In the genomic region with DNA sequence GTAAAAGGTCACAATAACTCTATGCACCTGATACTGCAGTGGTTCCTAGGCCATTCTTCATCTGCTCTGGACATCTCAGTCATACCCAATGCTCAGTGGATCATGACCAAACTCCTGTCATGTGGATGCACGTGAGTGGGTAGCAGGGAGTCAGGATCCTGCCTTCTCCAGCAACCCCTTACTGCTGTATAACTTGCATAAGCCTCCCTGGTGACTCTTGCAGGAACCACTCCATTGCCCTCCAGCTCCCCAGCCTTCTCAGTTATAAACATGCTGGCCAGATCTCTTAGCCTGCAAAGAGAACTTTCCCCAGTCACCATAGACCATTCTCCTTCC, we compare ENCODE assay signal across 19 cellular contexts.
A peak's percentile ranks its signal among the peaks of the same experiment; 100 is the strongest.
DNase-seq lines count a peak whose midpoint lies in the region; ATAC-seq lines count a peak whose summit lies in the region.
"Had no signal": no experiment of that assay in that cellular context is flagged by ENCODE, and none has a peak within 500 bp of the region (broad histone marks: within the 10 kb centered on the region; RNA-seq: fewer than 3 reads in every experiment).

No MANE protein-coding gene starts in this region.

- no peak for ATAC-seq in activated T-cell treated with anti-CD3 and anti-CD28 coated beads, Interleukin-2, amount 50 U/mL, for 72 hours (replicated peaks in 1 of 2)
- peak; percentile 42 for ATAC-seq in GM21447 (IDR thresholded peaks at IDR 0.05; ENCODE audit: unreplicated experiment)
- no peak for ATAC-seq in activated T-helper 17 cell treated with anti-CD3 and anti-CD28 coated beads, Interleukin-2, amount 50 U/mL, for 72 hours (replicated peaks)
- ATAC-seq in stimulated activated memory B cell treated with anti-CD40 and anti-IgM and Interleukin-4, amounts not matched to agents 10 μg/mL and 1 μg/mL and 100 μg/mL, for 72 hours, result no peak
- no peak for ATAC-seq in Right ventricle myocardium inferior
- ATAC-seq: HCT116, left cardiac atrium had no signal

- peaks cover 13% of the 10 kb centered on the region for H3K4me1 Mint-ChIP-seq in activated T-cell treated with anti-CD3 and anti-CD28 coated beads, Interleukin-2, amount 50 U/mL, for 72 hours (ENCODE audit: low read depth)
- H3K4me1 Mint-ChIP-seq in activated T-helper 17 cell treated with anti-CD3 and anti-CD28 coated beads, Interleukin-2, amount 50 U/mL, for 72 hours, result no peaks in the 10 kb centered on the region
- peaks cover 30% of the 10 kb centered on the region for H3K4me1 Mint-ChIP-seq in stimulated activated memory B cell treated with anti-CD40 and anti-IgM and Interleukin-4, amounts not matched to agents 10 μg/mL and 1 μg/mL and 100 μg/mL, for 72 hours

- H3K27me3 Mint-ChIP-seq in activated T-cell treated with anti-CD3 and anti-CD28 coated beads, Interleukin-2, amount 50 U/mL, for 72 hours (ENCODE audit: low read depth), result no peaks in the 10 kb centered on the region
- no peaks in the 10 kb centered on the region for H3K27me3 Mint-ChIP-seq in activated T-helper 17 cell treated with anti-CD3 and anti-CD28 coated beads, Interleukin-2, amount 50 U/mL, for 72 hours
- no peaks in the 10 kb centered on the region for H3K27me3 Mint-ChIP-seq in stimulated activated memory B cell treated with anti-CD40 and anti-IgM and Interleukin-4, amounts not matched to agents 10 μg/mL and 1 μg/mL and 100 μg/mL, for 72 hours
- H3K27me3 Mint-ChIP-seq: CD4-positive, CD25-positive, alpha-beta regulatory T cell had no signal

- no peaks in the 10 kb centered on the region for H3K9me3 Mint-ChIP-seq in activated T-cell treated with anti-CD3 and anti-CD28 coated beads, Interleukin-2, amount 50 U/mL, for 72 hours
- no peaks in the 10 kb centered on the region for H3K9me3 Mint-ChIP-seq in activated T-helper 17 cell treated with anti-CD3 and anti-CD28 coated beads, Interleukin-2, amount 50 U/mL, for 72 hours
- peaks cover 3% of the 10 kb centered on the region for H3K9me3 Mint-ChIP-seq in stimulated activated memory B cell treated with anti-CD40 and anti-IgM and Interleukin-4, amounts not matched to agents 10 μg/mL and 1 μg/mL and 100 μg/mL, for 72 hours
- H3K9me3 Mint-ChIP-seq: activated T-helper 2 cell treated with anti-CD3 and anti-CD28 coated beads, Interferon-gamma antibody, Interleukin-2, Interleukin-4, amounts not matched to agents 10 μg/mL and 5 μg/mL and 100 μg/mL, durations not matched to agents 14 hours and 24 hours and 36 hours; CD4-positive, CD25-positive, alpha-beta regulatory T cell had no signal

- H3K36me3 Mint-ChIP-seq in activated T-cell treated with anti-CD3 and anti-CD28 coated beads, Interleukin-2, amount 50 U/mL, for 72 hours (ENCODE audit: insufficient read depth in 2 of 2), result peaks cover 0 to 4% of the 10 kb centered on the region in 2 donors
- peaks cover 52% of the 10 kb centered on the region for H3K36me3 Mint-ChIP-seq in activated T-helper 17 cell treated with anti-CD3 and anti-CD28 coated beads, Interleukin-2, amount 50 U/mL, for 72 hours (ENCODE audit: low read depth)
- peaks cover 42% of the 10 kb centered on the region for H3K36me3 Mint-ChIP-seq in stimulated activated memory B cell treated with anti-CD40 and anti-IgM and Interleukin-4, amounts not matched to agents 10 μg/mL and 1 μg/mL and 100 μg/mL, for 72 hours

- DNase-seq in activated T-cell treated with anti-CD3 and anti-CD28 coated beads, Interleukin-2, amount 50 U/mL, for 72 hours, result no peak
- DNase-seq in activated T-cell treated with anti-CD3 and anti-CD28 coated beads for 4 hours, result no peak
- no peak for DNase-seq in Kasumi-1 (lab: John Stamatoyannopoulos, UW)
- no peak for DNase-seq in DMS114 treated with DMSO at 0.1 percent for 48 hours (lab: John Stamatoyannopoulos, UW; ENCODE audit: unreplicated experiment)
- no peak for DNase-seq in Right ventricle myocardium inferior (ENCODE audit: missing footprints)
- DNase-seq: activated CD4-positive, alpha-beta T cell treated with anti-CD3 and anti-CD28 coated beads for 1 hour; CD4-positive, CD25-positive, alpha-beta regulatory T cell; DMS79; effector memory CD4-positive, alpha-beta T cell; left cardiac atrium; mesendoderm; NCI-H1436 treated with DMSO at 0.1 percent for 48 hours; stimulated activated naive CD4-positive, alpha-beta T cell had no signal

- intact Hi-C loops in Right ventricle myocardium inferior (cut with DNase I), result loop anchor here (5.0 to 10.0 kb wide), 2 partner anchors 115 to 257 kb away; no protein-coding TSS in a partner anchor

- H3K27ac Mint-ChIP-seq in activated T-cell treated with anti-CD3 and anti-CD28 coated beads, Interleukin-2, amount 50 U/mL, for 72 hours, result peak overlapping the region; percentile 58
- H3K27ac Mint-ChIP-seq in activated T-helper 17 cell treated with anti-CD3 and anti-CD28 coated beads, Interleukin-2, amount 50 U/mL, for 72 hours, result peak overlapping the region; percentile 8
- H3K27ac Mint-ChIP-seq in stimulated activated memory B cell treated with anti-CD40 and anti-IgM and Interleukin-4, amounts not matched to agents 10 μg/mL and 1 μg/mL and 100 μg/mL, for 72 hours, result peak overlapping the region; percentile 2
- H3K27ac Mint-ChIP-seq: activated T-helper 2 cell treated with anti-CD3 and anti-CD28 coated beads, Interferon-gamma antibody, Interleukin-2, Interleukin-4, amounts not matched to agents 10 μg/mL and 5 μg/mL and 100 μg/mL, durations not matched to agents 14 hours and 24 hours and 36 hours; nephron had no signal

- no peak overlapping the region for H3K4me3 Mint-ChIP-seq in activated T-cell treated with anti-CD3 and anti-CD28 coated beads, Interleukin-2, amount 50 U/mL, for 72 hours
- H3K4me3 Mint-ChIP-seq in activated T-helper 17 cell treated with anti-CD3 and anti-CD28 coated beads, Interleukin-2, amount 50 U/mL, for 72 hours, result no peak overlapping the region
- H3K4me3 Mint-ChIP-seq in stimulated activated memory B cell treated with anti-CD40 and anti-IgM and Interleukin-4, amounts not matched to agents 10 μg/mL and 1 μg/mL and 100 μg/mL, for 72 hours, result no peak overlapping the region
- H3K4me3 Mint-ChIP-seq: CD4-positive, CD25-positive, alpha-beta regulatory T cell; nephron had no signal

Comparison
In these comparisons a context has a peak if more than half of its experiments do, and no peak if none do; other contexts are left out.
1. H3K27ac Mint-ChIP-seq: peak in every context shown above with its lines; median percentile 58 in activated T-cell treated with anti-CD3 and anti-CD28 coated beads, Interleukin-2, amount 50 U/mL, for 72 hours; 8 in activated T-helper 17 cell treated with anti-CD3 and anti-CD28 coated beads, Interleukin-2, amount 50 U/mL, for 72 hours; 2 in stimulated activated memory B cell treated with anti-CD40 and anti-IgM and Interleukin-4, amounts not matched to agents 10 μg/mL and 1 μg/mL and 100 μg/mL, for 72 hours.